In genomic region chr17:29874931-29875596, GRCh38 we compare ENCODE assay signal across 1 cellular context.
TF ChIP-seq lines count a peak whose summit lies in the region.

No MANE protein-coding gene starts in this region.

TF ChIP-seq in A549, 52 proteins besides CTCF, POLR2A, EP300 and RAD21 (continued from another document):
- no peak for TF ChIP-seq HMGXB4 (CRISPR knock-in tag; IDR thresholded peaks at IDR 0.05; ENCODE audit: borderline replicate concordance)
- TF ChIP-seq EHMT2 (IDR thresholded peaks at IDR 0.05; ENCODE audit: low read depth): no peak
- TF ChIP-seq ZSCAN20 (CRISPR knock-in tag; IDR thresholded peaks at IDR 0.05): no peak
- TF ChIP-seq RFX5 (IDR thresholded peaks at IDR 0.05): no peak
TF ChIP-seq in A549: peak in this region for 0.
